In the genomic region with DNA sequence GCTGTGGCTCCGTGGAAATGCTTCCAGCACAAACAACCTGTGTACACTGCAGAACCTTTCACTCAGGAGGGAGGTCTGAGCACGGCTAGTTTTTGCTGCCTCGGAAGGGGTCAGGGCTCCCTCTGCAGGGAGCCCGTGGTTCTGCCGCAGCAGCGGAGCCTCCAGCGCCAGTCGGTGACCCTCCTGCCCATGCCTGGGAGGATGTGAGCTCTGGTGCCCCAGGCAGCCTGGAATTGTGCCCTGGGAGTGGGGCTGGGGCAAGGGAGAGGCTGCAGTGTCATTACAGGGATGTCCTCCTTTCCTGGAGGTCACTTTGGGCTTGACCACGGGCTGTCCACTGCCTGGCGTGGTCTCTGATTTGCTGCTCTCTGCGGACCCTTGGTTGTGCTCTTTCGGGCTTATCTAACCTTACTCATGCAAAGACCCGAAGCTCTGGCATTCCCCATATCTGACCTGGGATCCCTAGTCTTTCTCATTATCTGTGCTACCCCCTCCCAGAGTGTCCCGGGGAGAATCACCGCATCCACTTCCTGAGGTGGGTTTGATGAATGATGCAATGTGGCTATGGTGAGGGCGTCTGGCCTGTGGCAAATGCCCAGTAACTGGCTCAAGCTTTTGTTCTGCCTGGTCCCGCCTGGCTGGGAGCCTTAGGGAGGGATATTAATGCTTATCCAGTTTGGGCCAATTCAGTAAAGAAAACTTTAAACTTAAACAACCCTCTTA, we compare ENCODE assay signal across 8 cellular contexts. TPM values are rescaled to one million over a fixed set of nuclear protein-coding genes. Genes with fewer than 3 reads are reported as not detected.
DNase-seq lines count a peak whose midpoint lies in the region; ATAC-seq, FAIRE-seq and TF ChIP-seq lines count a peak whose summit lies in the region.

No MANE protein-coding gene starts in this region.

- H3K27ac ChIP-seq in HEK293 (ENCODE audit: extremely low read depth, low read depth, low read length) (no peak overlapping the region), GM12878 (ENCODE audit: control insufficient read depth, insufficient read depth) (no peak overlapping the region; the same call in 1 of the 2 replicates)

- SMC1A ChIA-PET in GM12878 (lab: Charles Lee; ENCODE audit: uncharacterized antibody, unreplicated experiment), result interaction anchor here (0.6 to 20.8 kb wide), 28 partner anchors 9 to 1555 kb away, joined by 3 to 517 read pairs (median 4); partner anchors contain the start of genes RSPH3 and TAGAP

- ATAC-seq in GM12878, result peak; percentile 77
- no peak for ATAC-seq in HG03571 (IDR thresholded peaks at IDR 0.05; ENCODE audit: unreplicated experiment)

- no TSS peak for BruUV-seq in GM12878 (replicated peaks; lab: Mats Ljungman, UMichigan)

- no peaks in the 10 kb centered on the region for H3K27me3 ChIP-seq in GM12878 (replicated peaks in 1 of 2; ENCODE audit: control insufficient read depth in 2 of 2, insufficient read depth in 2 of 2, low read length in 1 of 2)

- no peaks in the 10 kb centered on the region for H4K20me1 ChIP-seq in GM12878 (ENCODE audit: control insufficient read depth, insufficient read depth)

- H3K9me3 ChIP-seq in HEK293 (ENCODE audit: control insufficient read depth, insufficient read depth, low read depth, low read length), result no peaks in the 10 kb centered on the region
- no peaks in the 10 kb centered on the region for H3K9me3 ChIP-seq in GM12878 (replicated peaks; ENCODE audit: control insufficient read depth, insufficient read depth, low read length)

- RAD21 ChIA-PET in GM12878 (lab: Charles Lee; ENCODE audit: unreplicated experiment), result interaction anchor here (0.6 to 10.5 kb wide), 28 partner anchors 9 to 400 kb away, joined by 3 to 298 read pairs (median 5); partner anchors contain the start of genes RSPH3 and TAGAP

- peak overlapping the region; percentile 9; the same call in 1 of the 2 replicates for H3K9ac ChIP-seq in GM12878 (ENCODE audit: control insufficient read depth, insufficient read depth, low read length)

- FAIRE-seq in GM12878 (lab: Jason Lieb, UNC), result peak; percentile 78

- peak; percentile 96 for TF ChIP-seq RAD21 in GM12878 (IDR thresholded peaks at IDR 0.05; ENCODE audit: insufficient read depth, low read depth, low read length)

- 3% methylated on average over 17 of the region's 17 CpGs for WGBS in GM12878 (ENCODE audit: insufficient coverage, insufficient replicate concordance, low lambda C conversion rate, missing lambda C conversion rate)

- CTCF ChIA-PET in GM10248 (lab: Yijun Ruan, JAX), result interaction anchor here (0.5 to 11.2 kb wide), 39 partner anchors 9 to 394 kb away, joined by 3 to 208 read pairs (median 4); partner anchors contain the start of genes RSPH3 and TAGAP
- CTCF ChIA-PET in HEK293 (lab: Yijun Ruan, JAX), result interaction anchor here (0.6 to 6.6 kb wide), 55 partner anchors 10 to 899 kb away, joined by 3 to 52 read pairs (median 4); partner anchors contain the start of genes RSPH3 and TAGAP
- CTCF ChIA-PET in GM12878 (lab: Yijun Ruan, JAX), result interaction anchor here (0.6 to 20.8 kb wide), 32 partner anchors 9 to 355 kb away, joined by 3 to 631 read pairs (median 6); partner anchors contain the start of genes RSPH3 and TAGAP

- POLR2A ChIA-PET in GM10248 (lab: Yijun Ruan, JAX) (interaction anchor here (0.5 kb wide), 1 partner anchor 23 kb away, joined by 3 read pairs; no protein-coding TSS in a partner anchor), HEK293 (lab: Yijun Ruan, JAX) (no interaction called here), GM12878 (lab: Charles Lee) (interaction anchor here (1.1 to 8.3 kb wide), 11 partner anchors 10 to 130 kb away, joined by 3 to 79 read pairs (median 5); partner anchors contain the start of gene TAGAP)

- H3K4me3 ChIP-seq in HEK293 (ENCODE audit: low read depth, low read length) (no peak overlapping the region), GM12878 (no peak overlapping the region)

- TF ChIP-seq CTCF in GM10248 (IDR thresholded peaks at IDR 0.05; ENCODE audit: control extremely low read depth, extremely low read depth, low read depth, missing control alignments) (peak; percentile 88), HEK293 (tag by site-specific recombination; IDR thresholded peaks at IDR 0.05) (peak; percentile 77), GM12878 (IDR thresholded peaks at IDR 0.05 in 2 of 3, conservative IDR thresholded peaks at IDR 0.05 in 1 of 3; ENCODE audit: control insufficient read depth in 2 of 3, extremely low read depth in 1 of 3, insufficient read depth in 1 of 3, low read depth in 3 of 3, low read length in 3 of 3) (peak; percentile 97 to 99 (median 98); a peak in 5 of 6 replicates)

- 0 out of 2 replicates have a peak, but pooled peaks have one; percentile 22 for TF ChIP-seq POLR2A in GM12878 (IDR thresholded peaks at IDR 0.05; ENCODE audit: low read depth, low read length)

- in situ Hi-C loops in GM12878 (cut with MboI), result no loop called here

- peak overlapping the region; percentile 71 for H2AFZ ChIP-seq in GM12878 (ENCODE audit: control insufficient read depth, low read depth, low read length)

- H3K36me3 ChIP-seq in HEK293 (ENCODE audit: control insufficient read depth in 2 of 2, insufficient read depth in 1 of 2, low read length in 2 of 2) (no peaks in the 10 kb centered on the region), GM12878 (ENCODE audit: control insufficient read depth in 2 of 2, insufficient read depth in 2 of 2, low read length in 1 of 2) (no peaks in the 10 kb centered on the region)

- H3K79me2 ChIP-seq in GM12878 (ENCODE audit: control insufficient read depth, insufficient read depth, low read length), result no peaks in the 10 kb centered on the region

- H3K4me1 ChIP-seq in HEK293 (ENCODE audit: control insufficient read depth, insufficient read depth, low read length), result no peaks in the 10 kb centered on the region
- H3K4me1 ChIP-seq in GM12878 (ENCODE audit: control insufficient read depth, insufficient read depth, low read length), result peaks cover 37% of the 10 kb centered on the region

- peak overlapping the region; percentile 11; the same call in 1 of the 2 replicates for H3K4me2 ChIP-seq in GM12878 (ENCODE audit: control insufficient read depth, insufficient read depth)

- intact Hi-C loops in GM12878 (cut with micrococcal nuclease; ENCODE audit: unreplicated experiment), result loop anchor here (1.0 to 10.0 kb wide), 5 partner anchors 30 to 290 kb away; partner anchors contain the start of genes EZR and RSPH3

- DNase-seq in GM10248 (ENCODE audit: extremely low spot score) (peak; percentile 85), NCI-H146 (lab: John Stamatoyannopoulos, UW) (peak; percentile 72), UCSD-AML1 (lab: John Stamatoyannopoulos, UW; ENCODE audit: unreplicated experiment) (peak; percentile 85), GM12878 (ENCODE audit: low read depth, low spot score) (no peak), iPS DF 4.7 (ENCODE audit: extremely low read depth, low spot score) (peak; percentile 16)
- peak; percentile 70 to 73 for DNase-seq in stimulated activated CD4-positive, alpha-beta T cell treated with anti-CD3 and anti-CD28 coated beads, Interleukin-15, amount 100 ng/mL, for 1 hour (ENCODE audit: low read depth in 1 of 2, low spot score in 1 of 2)

- no peak for TF ChIP-seq EP300 in GM12878 (IDR thresholded peaks at IDR 0.05; ENCODE audit: borderline replicate concordance in 1 of 2, control insufficient read depth in 1 of 2, low read depth in 2 of 2, low read length in 2 of 2)

TF ChIP-seq in HEK293, 187 proteins besides CTCF, POLR2A, EP300 and RAD21 (continues in another document):
- TF ChIP-seq ZIC2 (tag by site-specific recombination; IDR thresholded peaks at IDR 0.05) (peak; percentile 18; the same call in 1 of the 2 replicates), ZBTB17 (tag by site-specific recombination; IDR thresholded peaks at IDR 0.05) (peak; percentile 24; the same call in 1 of the 2 replicates), ZNF654 (tag by site-specific recombination; IDR thresholded peaks at IDR 0.05; ENCODE audit: low read depth) (peak; percentile 72), SCRT2 (tag by site-specific recombination; IDR thresholded peaks at IDR 0.05) (peak; percentile 61), ZNF600 (tag by site-specific recombination; IDR thresholded peaks at IDR 0.05) (peak; percentile 50; the same call in 1 of the 2 replicates), ZSCAN30 (tag by site-specific recombination; IDR thresholded peaks at IDR 0.05) (0 out of 2 replicates have a peak, but pooled peaks have one; percentile 17), ZBTB7A (tag by site-specific recombination; IDR thresholded peaks at IDR 0.05; ENCODE audit: low read depth) (no peak)

TF ChIP-seq in GM12878, 131 proteins besides CTCF, POLR2A, EP300 and RAD21 (continues in another document):
- TF ChIP-seq DPF2 (IDR thresholded peaks at IDR 0.05) (0 out of 2 replicates have a peak, but pooled peaks have one; percentile 41), SUZ12 (IDR thresholded peaks at IDR 0.05; ENCODE audit: unreplicated experiment) (no peak), ZNF207 (IDR thresholded peaks at IDR 0.05; ENCODE audit: borderline replicate concordance) (no peak), CBX3 (IDR thresholded peaks at IDR 0.05; ENCODE audit: borderline replicate concordance, low read depth) (no peak), EGR1 (IDR thresholded peaks at IDR 0.05; ENCODE audit: borderline replicate concordance in 1 of 2, low read depth in 2 of 2, low read length in 2 of 2) (no peak), MTA3 (IDR thresholded peaks at IDR 0.05; ENCODE audit: borderline replicate concordance, low read length) (no peak), MEF2B (IDR thresholded peaks at IDR 0.05; ENCODE audit: partially characterized antibody, poor library complexity, severe bottlenecking) (no peak), SMAD5 (IDR thresholded peaks at IDR 0.05; ENCODE audit: low read depth) (no peak), NR2F1 (conservative IDR thresholded peaks at IDR 0.05) (no peak; the same call in 1 of the 2 replicates), PAX5 (IDR thresholded peaks at IDR 0.05; ENCODE audit: borderline replicate concordance, low read depth, low read length) (no peak)

RNA-seq across cellular contexts. Expression of gene TAGAP, which starts 59.5 kb away (rescaled TPM):
- total RNA-seq in GM12878 (2013; cell fraction: nucleolus; rRNA removed), result 12.4 and 13.6 TPM in 2 replicates
- 27.4 and 30.8 TPM in 2 replicates for total RNA-seq in GM12878 (2014; rRNA removed)
- 22.7 and 25.2 TPM in 2 replicates for total RNA-seq in GM12878 (2014; rRNA removed; fragmentation: Illumina TruSeq; extraction: Trizol)
- total RNA-seq in GM12878 (2021), result 27.2 and 28.8 TPM in 2 replicates
- polyA plus RNA-seq in GM12878 (2011; ENCODE audit: low read depth), result 1.7 TPM
- 12.8 and 15.1 TPM in 2 replicates for polyA plus RNA-seq in GM12878 (2011; rRNA removed)
- 12.5 and 13.0 TPM in 2 replicates for polyA plus RNA-seq in GM12878 (2011; cell fraction: cytosol; rRNA removed)
- polyA plus RNA-seq in GM12878 (2011; cell fraction: nucleus; rRNA removed), result 23.6 and 25.2 TPM in 2 replicates
- 1.5 and 3.0 TPM in 2 replicates for polyA plus RNA-seq in GM12878 (2012)
- polyA plus RNA-seq in GM12878 (2014; fragmentation: Illumina TruSeq; extraction: Trizol), result 25.5 and 36.9 TPM in 2 replicates
- polyA plus RNA-seq in GM12878 (2014; fragmentation: Nextera tagmentation; extraction: Ambion mirVana), result 1 to 10 TPM; 5.3 to 5.4 TPM
- polyA plus RNA-seq in GM12878 (2014; rRNA removed), result 20.0 and 23.1 TPM in 2 replicates
- polyA plus RNA-seq in GM12878 (2016; fragmentation: Nextera tagmentation; extraction: Ambion mirVana), result 10 to 100 TPM in 1 of 2 experiments, 1 to 10 TPM in 1; 9.5 to 11.2 TPM
- polyA minus RNA-seq in GM12878 (2011; rRNA and poly(A)+ RNA removed), result 32.5 and 38.9 TPM in 2 replicates
- 11.0 and 12.5 TPM in 2 replicates for polyA minus RNA-seq in GM12878 (2011; cell fraction: cytosol; rRNA and poly(A)+ RNA removed)
- polyA minus RNA-seq in GM12878 (2011; cell fraction: nucleus; rRNA and poly(A)+ RNA removed), result 24.4 and 26.3 TPM in 2 replicates
